In genomic region chr22:41403532-41404318, GRCh38 we compare ENCODE assay signal across 8 cellular contexts. TPM values are rescaled to one million over a fixed set of nuclear protein-coding genes. Genes with fewer than 3 reads are reported as not detected.
A peak's percentile ranks its signal among the peaks of the same experiment; 100 is the strongest.
DNase-seq lines count a peak whose midpoint lies in the region; ATAC-seq and TF ChIP-seq lines count a peak whose summit lies in the region.

No MANE protein-coding gene starts in this region.

- no peaks in the 10 kb centered on the region for H3K9me3 Mint-ChIP-seq in Caco-2 (ENCODE audit: unreplicated experiment)
- no peaks in the 10 kb centered on the region for H3K9me3 Mint-ChIP-seq in activated naive CD8-positive, alpha-beta T cell (ENCODE audit: low read depth)

- H2BK5ac ChIP-seq in trophoblast cell (ENCODE audit: low read depth, low read length, poor library complexity): no peak overlapping the region

- H3K36me3 ChIP-seq in Caco-2 (ENCODE audit: control insufficient read depth, insufficient read depth, low read length): no peaks in the 10 kb centered on the region
- H3K36me3 ChIP-seq in trophoblast cell (ENCODE audit: control insufficient read depth in 1 of 2, insufficient read depth in 2 of 2, low read length in 2 of 2): no peaks in the 10 kb centered on the region
- peaks cover 0 to 14% (median 5%) of the 10 kb centered on the region in 3 donors for H3K36me3 ChIP-seq in tibial artery

- DNase-seq in Caco-2 (peak; percentile 82 to 86), NB4 (ENCODE audit: low read depth) (peak; percentile 84), SW 1271 (lab: John Stamatoyannopoulos, UW) (peak; percentile 49 to 81), glomerular visceral epithelial cell (ENCODE audit: extremely low spot score) (peak; percentile 90), trophoblast cell (peak; percentile 71 to 85), tibial artery (peak; percentile 96 to 99)

- H3K27ac ChIP-seq in trophoblast cell (ENCODE audit: low read depth, low read length): no peak overlapping the region
- peak overlapping the region; percentile 70 to 75 for H3K27ac ChIP-seq in tibial artery

- no peak overlapping the region for H3K4me2 ChIP-seq in trophoblast cell (ENCODE audit: low read length)

- no peak overlapping the region for H2BK120ac ChIP-seq in trophoblast cell (ENCODE audit: insufficient read depth, low read length, poor library complexity)

- H2AFZ ChIP-seq in trophoblast cell (ENCODE audit: insufficient read depth, low read length, poor library complexity): peak overlapping the region; percentile 80

- WGBS in trophoblast cell (ENCODE audit: extremely low coverage, insufficient coverage, insufficient read length): no CpG with 5 or more reads among the region's 18 CpGs

- no peak for TF ChIP-seq POLR2A in NB4 (IDR thresholded peaks at IDR 0.05; ENCODE audit: extremely low read depth, insufficient read length)

- H3K4me3 ChIP-seq in Caco-2 (ENCODE audit: low read depth, low read length) (no peak overlapping the region), NB4 (ENCODE audit: low read depth, low read length) (no peak overlapping the region), trophoblast cell (ENCODE audit: low read depth, low read length) (no peak overlapping the region), tibial artery (no peak overlapping the region)

- no TSS peak for BruUV-seq in Caco-2 (replicated peaks; lab: Mats Ljungman, UMichigan)

- no peak overlapping the region for H4K91ac ChIP-seq in trophoblast cell (ENCODE audit: low read depth, low read length)

- H3K4me1 ChIP-seq in Caco-2 (no peaks in the 10 kb centered on the region), trophoblast cell (ENCODE audit: control insufficient read depth in 1 of 2, insufficient read depth in 2 of 2, low read length in 2 of 2) (no peaks in the 10 kb centered on the region), tibial artery (peaks cover 0 to 36% (median 24%) of the 10 kb centered on the region in 4 donors)

- H3K23ac ChIP-seq in trophoblast cell (ENCODE audit: low read length): no peak overlapping the region

- no peaks in the 10 kb centered on the region for H3K27me3 Mint-ChIP-seq in Caco-2 (ENCODE audit: insufficient read depth, unreplicated experiment)
- H3K27me3 Mint-ChIP-seq in activated naive CD8-positive, alpha-beta T cell: no peaks in the 10 kb centered on the region

- no peaks in the 10 kb centered on the region for H3K36me3 Mint-ChIP-seq in Caco-2 (ENCODE audit: insufficient read depth, unreplicated experiment)
- H3K36me3 Mint-ChIP-seq in activated naive CD8-positive, alpha-beta T cell: no peaks in the 10 kb centered on the region

- H3K9me3 ChIP-seq in Caco-2 (no peaks in the 10 kb centered on the region), trophoblast cell (ENCODE audit: insufficient read depth, low read depth, low read length) (peaks cover 5% of the 10 kb centered on the region), tibial artery (no peaks in the 10 kb centered on the region)

- H3K27me3 ChIP-seq in Caco-2 (replicated peaks; ENCODE audit: control insufficient read depth, insufficient read depth, low read length) (no peaks in the 10 kb centered on the region), trophoblast cell (ENCODE audit: insufficient read depth, low read length) (no peaks in the 10 kb centered on the region), tibial artery (no peaks in the 10 kb centered on the region)

- no peak overlapping the region for H3K9ac ChIP-seq in trophoblast cell (ENCODE audit: low read length)

- intact Hi-C loops in Caco-2 (cut with micrococcal nuclease; ENCODE audit: unreplicated experiment) (loop anchor here (1.0 kb wide), 1 partner anchor 114 kb away; no protein-coding TSS in a partner anchor), tibial artery (cut with DNase I; ENCODE audit: low total_unique reads) (loop anchor here (5.0 kb wide), 1 partner anchor 114 kb away; no protein-coding TSS in a partner anchor)

- POLR2A ChIA-PET in Caco-2 (lab: Charles Lee): interaction anchor here (1.2 to 2.3 kb wide), 2 partner anchors 22 to 43 kb away, joined by 3 to 11 read pairs; partner anchors contain the start of genes TEF and TOB2

- no peak overlapping the region for H3K18ac ChIP-seq in trophoblast cell (ENCODE audit: low read length)

- no peak overlapping the region for H4K8ac ChIP-seq in trophoblast cell (ENCODE audit: low read depth, low read length)

- TF ChIP-seq CTCF in Caco-2 (IDR thresholded peaks at IDR 0.05; ENCODE audit: insufficient read depth in 1 of 2, low read depth in 1 of 2, low read length in 1 of 2, severe bottlenecking in 1 of 2, unreplicated experiment in 1 of 2) (peak; percentile 90 to 94), NB4 (IDR thresholded peaks at IDR 0.05; ENCODE audit: low read depth, low read length) (peak; percentile 90), tibial artery (IDR thresholded peaks at IDR 0.05) (peak; percentile 97 to 99)

- H3K79me2 ChIP-seq in trophoblast cell (ENCODE audit: control insufficient read depth, insufficient read depth, low read length, poor library complexity): no peaks in the 10 kb centered on the region

- no peak overlapping the region for H3K4ac ChIP-seq in trophoblast cell (ENCODE audit: low read depth, low read length)

- H3K4me3 Mint-ChIP-seq in Caco-2 (ENCODE audit: unreplicated experiment): no peak overlapping the region
- H3K4me3 Mint-ChIP-seq in activated naive CD8-positive, alpha-beta T cell: no peak overlapping the region

- peak; percentile 76 for ATAC-seq in GM21529 (IDR thresholded peaks at IDR 0.05; ENCODE audit: unreplicated experiment)

- H3K14ac ChIP-seq in trophoblast cell (ENCODE audit: low read length): no peak overlapping the region

- CTCF ChIA-PET in Caco-2 (lab: Charles Lee): interaction anchor here (0.8 to 3.9 kb wide), 15 partner anchors 22 to 186 kb away, joined by 3 to 45 read pairs (median 4); partner anchors contain the start of genes ACO2, PHF5A, PMM1 and TEF

- H2AK5ac ChIP-seq in trophoblast cell (ENCODE audit: low read length): no peak overlapping the region

- H3K79me1 ChIP-seq in trophoblast cell (ENCODE audit: low read length): no peaks in the 10 kb centered on the region

- H3K4me1 Mint-ChIP-seq in Caco-2 (ENCODE audit: low read depth, unreplicated experiment): peaks cover 16% of the 10 kb centered on the region
- peaks cover 15% of the 10 kb centered on the region for H3K4me1 Mint-ChIP-seq in activated naive CD8-positive, alpha-beta T cell (ENCODE audit: low read depth)

- H3K27ac Mint-ChIP-seq in Caco-2 (ENCODE audit: unreplicated experiment): no peak overlapping the region
- peak overlapping the region; percentile 5 for H3K27ac Mint-ChIP-seq in activated naive CD8-positive, alpha-beta T cell

- no peak overlapping the region for H4K12ac ChIP-seq in trophoblast cell (ENCODE audit: low read depth, low read length)

- H2BK12ac ChIP-seq in trophoblast cell (ENCODE audit: low read length): no peak overlapping the region

RNA-seq across cellular contexts. Expression of gene TEF, which starts 22.0 kb away (rescaled TPM):
- total RNA-seq in Caco-2 (2022): 13.8 and 17.8 TPM in 2 replicates
- polyA plus RNA-seq in trophoblast cell (2013): 4.0 and 4.4 TPM in 2 replicates

RNA-seq across cellular contexts. Expression of gene TOB2, which starts 42.9 kb away (rescaled TPM):
- 49.0 and 52.5 TPM in 2 replicates for total RNA-seq in Caco-2 (2022)
- polyA plus RNA-seq in trophoblast cell (2013): 30.8 and 31.2 TPM in 2 replicates
